9 cellular contexts compared by ENCODE assay signal in genomic region chr19:41994521-41994971, GRCh38. TPM values are rescaled to one million over a fixed set of nuclear protein-coding genes. Genes with fewer than 3 reads are reported as not detected.
DNase-seq lines count a peak whose midpoint lies in the region; ATAC-seq lines count a peak whose summit lies in the region.
"Had no signal": no experiment of that assay in that cellular context is flagged by ENCODE, and none has a peak within 500 bp of the region (broad histone marks: within the 10 kb centered on the region; RNA-seq: fewer than 3 reads in every experiment).

No MANE protein-coding gene starts in this region.

- no peaks in the 10 kb centered on the region for H3K4me1 ChIP-seq in urinary bladder (ENCODE audit: insufficient read depth)

- peak; percentile 19 for DNase-seq in stimulated activated CD4-positive, alpha-beta T cell treated with anti-CD3 and anti-CD28 coated beads, Interleukin-2, amount 100 ng/mL, for 4 hours (ENCODE audit: low read depth)
- DNase-seq in stimulated activated CD4-positive, alpha-beta T cell treated with anti-CD3 and anti-CD28 coated beads, Interleukin-12 subunit alpha, Interleukin-12 subunit beta, amount 100 ng/mL, for 4 hours, result no peak
- DNase-seq in SK-N-MC (ENCODE audit: low read depth, low spot score), result no peak
- DNase-seq in SIG-M5 treated with dmso at 0.1 percent for 504 hours (lab: John Stamatoyannopoulos, UW; ENCODE audit: unreplicated experiment), result no peak

- ATAC-seq in GM19395 (IDR thresholded peaks at IDR 0.05; ENCODE audit: unreplicated experiment) (no peak), GM19455 (IDR thresholded peaks at IDR 0.05; ENCODE audit: unreplicated experiment) (no peak)

- H3K4me3 ChIP-seq in SK-N-MC (peak overlapping the region; percentile 85; the same call in 1 of the 2 replicates), iPS-18c (ENCODE audit: insufficient read depth, low read depth, low read length) (0 out of 2 replicates have a peak overlapping the region, but pooled peaks have one; percentile 77), urinary bladder (ENCODE audit: low read depth, low read length) (peak overlapping the region; percentile 38)

- H3K36me3 ChIP-seq in SK-N-MC (ENCODE audit: insufficient read depth, low read length) (no peaks in the 10 kb centered on the region), urinary bladder (ENCODE audit: insufficient read depth) (no peaks in the 10 kb centered on the region)
- H3K36me3 ChIP-seq: neutrophil had no signal

- H3K9ac ChIP-seq in SK-N-MC (ENCODE audit: insufficient read length), result no peak overlapping the region

- no peaks in the 10 kb centered on the region for H3K9me3 ChIP-seq in SK-N-MC (ENCODE audit: low read depth, low read length)
- no peaks in the 10 kb centered on the region for H3K9me3 ChIP-seq in iPS-18c (ENCODE audit: control insufficient read depth, insufficient read depth, low read length)
- H3K9me3 ChIP-seq: neutrophil had no signal

- WGBS in urinary bladder, result 24% methylated on average over 13 of the region's 13 CpGs

- no peak overlapping the region for H3K27ac ChIP-seq in SK-N-MC
- no peak overlapping the region for H3K27ac ChIP-seq in urinary bladder (ENCODE audit: low read depth)
- H3K27ac ChIP-seq: neutrophil had no signal

RNA-seq across cellular contexts. Expression of gene ATP1A3, which starts 0.5 kb away (rescaled TPM):
- 0.37 TPM for total RNA-seq in urinary bladder
- polyA plus RNA-seq in urinary bladder, result 0.77 TPM

RNA-seq across cellular contexts. Expression of gene RABAC1, which starts 35.4 kb away (rescaled TPM):
- 89.0 TPM for total RNA-seq in urinary bladder
- polyA plus RNA-seq in urinary bladder, result 339 TPM
